ENCODE assay signal across 1 cellular context in the genomic region with DNA sequence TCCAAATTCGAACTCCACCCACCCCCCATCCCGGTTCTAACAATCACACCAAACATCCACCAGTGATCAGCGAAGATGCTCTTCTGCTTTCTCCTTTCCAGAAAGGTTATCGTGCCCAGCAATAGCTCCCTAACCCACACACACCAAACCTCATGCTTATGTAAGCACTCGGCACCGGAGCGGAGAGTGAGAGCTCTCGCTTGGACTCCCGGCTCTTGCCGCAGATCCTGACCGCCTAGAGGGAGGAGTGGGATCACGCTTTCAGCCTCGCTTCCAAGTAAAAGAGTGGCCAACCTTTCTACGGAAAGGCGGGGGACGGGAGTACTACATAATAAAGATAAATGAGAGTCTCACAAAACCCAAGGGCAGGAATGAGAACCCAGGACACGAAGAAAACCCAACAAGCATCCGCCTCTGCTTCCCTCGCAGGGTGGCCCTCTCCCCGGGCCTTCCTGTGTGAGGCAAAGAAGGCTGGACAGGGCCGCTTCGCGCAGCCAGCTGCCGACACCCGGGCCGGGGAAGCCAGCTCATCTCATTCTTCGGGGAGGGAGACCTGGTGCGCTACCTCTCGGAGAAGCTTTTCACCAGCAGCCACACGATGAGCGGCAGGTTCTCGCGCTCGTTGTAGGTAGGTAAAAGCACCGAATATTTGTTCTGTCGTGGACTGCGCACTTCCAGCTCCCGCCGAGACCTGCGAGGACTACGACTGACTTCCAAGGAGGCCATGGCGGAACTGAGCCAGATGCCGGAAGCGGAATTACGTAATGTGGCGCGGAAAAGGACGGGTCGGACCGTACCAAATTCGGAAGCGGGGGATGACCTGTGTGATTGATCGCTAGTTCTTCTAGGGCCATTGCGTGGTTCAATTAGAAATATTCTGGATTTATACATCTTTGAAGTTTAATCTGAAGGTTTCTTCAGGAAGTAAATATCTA.
TF ChIP-seq lines count a peak whose summit lies in the region.

A gene (minus strand): TSS at position 735 of the 935 bp plus-strand sequence. CDS start 9 bp downstream, at position 726.

TF ChIP-seq in K562, 482 proteins besides CTCF, POLR2A, EP300 and RAD21 (continued from another document and continues in another):
- TF ChIP-seq, protein P1, sequence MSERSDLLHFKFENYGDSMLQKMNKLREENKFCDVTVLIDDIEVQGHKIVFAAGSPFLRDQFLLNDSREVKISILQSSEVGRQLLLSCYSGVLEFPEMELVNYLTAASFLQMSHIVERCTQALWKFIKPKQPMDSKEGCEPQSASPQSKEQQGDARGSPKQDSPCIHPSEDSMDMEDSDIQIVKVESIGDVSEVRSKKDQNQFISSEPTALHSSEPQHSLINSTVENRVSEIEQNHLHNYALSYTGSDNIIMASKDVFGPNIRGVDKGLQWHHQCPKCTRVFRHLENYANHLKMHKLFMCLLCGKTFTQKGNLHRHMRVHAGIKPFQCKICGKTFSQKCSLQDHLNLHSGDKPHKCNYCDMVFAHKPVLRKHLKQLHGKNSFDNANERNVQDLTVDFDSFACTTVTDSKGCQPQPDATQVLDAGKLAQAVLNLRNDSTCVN (CRISPR knock-in tag; IDR thresholded peaks at IDR 0.05): no peak
- TF ChIP-seq, protein P2, sequence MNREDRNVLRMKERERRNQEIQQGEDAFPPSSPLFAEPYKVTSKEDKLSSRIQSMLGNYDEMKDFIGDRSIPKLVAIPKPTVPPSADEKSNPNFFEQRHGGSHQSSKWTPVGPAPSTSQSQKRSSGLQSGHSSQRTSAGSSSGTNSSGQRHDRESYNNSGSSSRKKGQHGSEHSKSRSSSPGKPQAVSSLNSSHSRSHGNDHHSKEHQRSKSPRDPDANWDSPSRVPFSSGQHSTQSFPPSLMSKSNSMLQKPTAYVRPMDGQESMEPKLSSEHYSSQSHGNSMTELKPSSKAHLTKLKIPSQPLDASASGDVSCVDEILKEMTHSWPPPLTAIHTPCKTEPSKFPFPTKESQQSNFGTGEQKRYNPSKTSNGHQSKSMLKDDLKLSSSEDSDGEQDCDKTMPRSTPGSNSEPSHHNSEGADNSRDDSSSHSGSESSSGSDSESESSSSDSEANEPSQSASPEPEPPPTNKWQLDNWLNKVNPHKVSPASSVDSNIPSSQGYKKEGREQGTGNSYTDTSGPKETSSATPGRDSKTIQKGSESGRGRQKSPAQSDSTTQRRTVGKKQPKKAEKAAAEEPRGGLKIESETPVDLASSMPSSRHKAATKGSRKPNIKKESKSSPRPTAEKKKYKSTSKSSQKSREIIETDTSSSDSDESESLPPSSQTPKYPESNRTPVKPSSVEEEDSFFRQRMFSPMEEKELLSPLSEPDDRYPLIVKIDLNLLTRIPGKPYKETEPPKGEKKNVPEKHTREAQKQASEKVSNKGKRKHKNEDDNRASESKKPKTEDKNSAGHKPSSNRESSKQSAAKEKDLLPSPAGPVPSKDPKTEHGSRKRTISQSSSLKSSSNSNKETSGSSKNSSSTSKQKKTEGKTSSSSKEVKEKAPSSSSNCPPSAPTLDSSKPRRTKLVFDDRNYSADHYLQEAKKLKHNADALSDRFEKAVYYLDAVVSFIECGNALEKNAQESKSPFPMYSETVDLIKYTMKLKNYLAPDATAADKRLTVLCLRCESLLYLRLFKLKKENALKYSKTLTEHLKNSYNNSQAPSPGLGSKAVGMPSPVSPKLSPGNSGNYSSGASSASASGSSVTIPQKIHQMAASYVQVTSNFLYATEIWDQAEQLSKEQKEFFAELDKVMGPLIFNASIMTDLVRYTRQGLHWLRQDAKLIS (CRISPR knock-in tag; IDR thresholded peaks at IDR 0.05): peak; percentile 86
- no peak for TF ChIP-seq NCOA4 (IDR thresholded peaks at IDR 0.05; ENCODE audit: partially characterized antibody)
- TF ChIP-seq ZBTB1 (CRISPR knock-in tag; IDR thresholded peaks at IDR 0.05; ENCODE audit: borderline replicate concordance, low read depth): no peak
- TF ChIP-seq KHSRP (IDR thresholded peaks at IDR 0.05): 0 out of 2 replicates have a peak, but pooled peaks have one; percentile 42
- peak; percentile 100 for TF ChIP-seq TAF1 (IDR thresholded peaks at IDR 0.05; ENCODE audit: control insufficient read depth, extremely low read depth, insufficient read depth, low read length, severe bottlenecking)
- TF ChIP-seq, protein P3, sequence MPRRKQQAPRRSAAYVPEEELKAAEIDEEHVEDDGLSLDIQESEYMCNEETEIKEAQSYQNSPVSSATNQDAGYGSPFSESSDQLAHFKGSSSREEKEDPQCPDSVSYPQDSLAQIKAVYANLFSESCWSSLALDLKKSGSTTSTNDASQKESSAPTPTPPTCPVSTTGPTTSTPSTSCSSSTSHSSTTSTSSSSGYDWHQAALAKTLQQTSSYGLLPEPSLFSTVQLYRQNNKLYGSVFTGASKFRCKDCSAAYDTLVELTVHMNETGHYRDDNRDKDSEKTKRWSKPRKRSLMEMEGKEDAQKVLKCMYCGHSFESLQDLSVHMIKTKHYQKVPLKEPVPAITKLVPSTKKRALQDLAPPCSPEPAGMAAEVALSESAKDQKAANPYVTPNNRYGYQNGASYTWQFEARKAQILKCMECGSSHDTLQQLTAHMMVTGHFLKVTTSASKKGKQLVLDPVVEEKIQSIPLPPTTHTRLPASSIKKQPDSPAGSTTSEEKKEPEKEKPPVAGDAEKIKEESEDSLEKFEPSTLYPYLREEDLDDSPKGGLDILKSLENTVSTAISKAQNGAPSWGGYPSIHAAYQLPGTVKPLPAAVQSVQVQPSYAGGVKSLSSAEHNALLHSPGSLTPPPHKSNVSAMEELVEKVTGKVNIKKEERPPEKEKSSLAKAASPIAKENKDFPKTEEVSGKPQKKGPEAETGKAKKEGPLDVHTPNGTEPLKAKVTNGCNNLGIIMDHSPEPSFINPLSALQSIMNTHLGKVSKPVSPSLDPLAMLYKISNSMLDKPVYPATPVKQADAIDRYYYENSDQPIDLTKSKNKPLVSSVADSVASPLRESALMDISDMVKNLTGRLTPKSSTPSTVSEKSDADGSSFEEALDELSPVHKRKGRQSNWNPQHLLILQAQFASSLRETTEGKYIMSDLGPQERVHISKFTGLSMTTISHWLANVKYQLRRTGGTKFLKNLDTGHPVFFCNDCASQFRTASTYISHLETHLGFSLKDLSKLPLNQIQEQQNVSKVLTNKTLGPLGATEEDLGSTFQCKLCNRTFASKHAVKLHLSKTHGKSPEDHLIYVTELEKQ (CRISPR knock-in tag; IDR thresholded peaks at IDR 0.05): no peak
- no peak for TF ChIP-seq KLF6 (CRISPR knock-in tag; IDR thresholded peaks at IDR 0.05; ENCODE audit: borderline replicate concordance)
- TF ChIP-seq E2F3 (CRISPR knock-in tag; IDR thresholded peaks at IDR 0.05): no peak
- TF ChIP-seq MTA2 (IDR thresholded peaks at IDR 0.05; ENCODE audit: low read depth): no peak
- peak; percentile 100 for TF ChIP-seq ATF7 (IDR thresholded peaks at IDR 0.05)
- TF ChIP-seq ZNF41 (CRISPR knock-in tag; conservative IDR thresholded peaks at IDR 0.05): no peak
- peak; percentile 84 for TF ChIP-seq ASH1L (IDR thresholded peaks at IDR 0.05; ENCODE audit: borderline replicate concordance, low read depth, partially characterized antibody)
- TF ChIP-seq, protein P4, sequence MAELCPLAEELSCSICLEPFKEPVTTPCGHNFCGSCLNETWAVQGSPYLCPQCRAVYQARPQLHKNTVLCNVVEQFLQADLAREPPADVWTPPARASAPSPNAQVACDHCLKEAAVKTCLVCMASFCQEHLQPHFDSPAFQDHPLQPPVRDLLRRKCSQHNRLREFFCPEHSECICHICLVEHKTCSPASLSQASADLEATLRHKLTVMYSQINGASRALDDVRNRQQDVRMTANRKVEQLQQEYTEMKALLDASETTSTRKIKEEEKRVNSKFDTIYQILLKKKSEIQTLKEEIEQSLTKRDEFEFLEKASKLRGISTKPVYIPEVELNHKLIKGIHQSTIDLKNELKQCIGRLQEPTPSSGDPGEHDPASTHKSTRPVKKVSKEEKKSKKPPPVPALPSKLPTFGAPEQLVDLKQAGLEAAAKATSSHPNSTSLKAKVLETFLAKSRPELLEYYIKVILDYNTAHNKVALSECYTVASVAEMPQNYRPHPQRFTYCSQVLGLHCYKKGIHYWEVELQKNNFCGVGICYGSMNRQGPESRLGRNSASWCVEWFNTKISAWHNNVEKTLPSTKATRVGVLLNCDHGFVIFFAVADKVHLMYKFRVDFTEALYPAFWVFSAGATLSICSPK (IDR thresholded peaks at IDR 0.05; ENCODE audit: borderline replicate concordance): no peak
- TF ChIP-seq THRAP3 (IDR thresholded peaks at IDR 0.05; ENCODE audit: borderline replicate concordance): no peak
- no peak for TF ChIP-seq TARDBP (IDR thresholded peaks at IDR 0.05)
- no peak for TF ChIP-seq CBFA2T2 (conservative IDR thresholded peaks at IDR 0.05)
- TF ChIP-seq FOXM1 (IDR thresholded peaks at IDR 0.05; ENCODE audit: low read depth): no peak
- TF ChIP-seq FOXM1 (CRISPR knock-in tag; IDR thresholded peaks at IDR 0.05; ENCODE audit: low read depth): no peak
- TF ChIP-seq, protein P5, sequence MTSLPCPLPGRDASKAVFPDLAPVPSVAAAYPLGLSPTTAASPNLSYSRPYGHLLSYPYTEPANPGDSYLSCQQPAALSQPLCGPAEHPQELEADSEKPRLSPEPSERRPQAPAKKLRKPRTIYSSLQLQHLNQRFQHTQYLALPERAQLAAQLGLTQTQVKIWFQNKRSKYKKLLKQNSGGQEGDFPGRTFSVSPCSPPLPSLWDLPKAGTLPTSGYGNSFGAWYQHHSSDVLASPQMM (CRISPR knock-in tag; IDR thresholded peaks at IDR 0.05): no peak
- no peak for TF ChIP-seq ZNF830 (CRISPR knock-in tag; IDR thresholded peaks at IDR 0.05)
- no peak; a peak in 1 of 4 replicates for TF ChIP-seq FOXA3 (CRISPR knock-in tag; conservative IDR thresholded peaks at IDR 0.05 in 1 of 2, IDR thresholded peaks at IDR 0.05 in 1 of 2)
- no peak for TF ChIP-seq MXI1 (IDR thresholded peaks at IDR 0.05; ENCODE audit: low read depth, low read length)
- peak; percentile 45; the same call in 1 of the 2 replicates for TF ChIP-seq ELF4 (CRISPR knock-in tag; IDR thresholded peaks at IDR 0.05)
- peak; percentile 67 for TF ChIP-seq SP1 (CRISPR knock-in tag; IDR thresholded peaks at IDR 0.05)
- TF ChIP-seq DDX20 (tag; IDR thresholded peaks at IDR 0.05; ENCODE audit: low read depth): no peak
- no peak for TF ChIP-seq PURB (CRISPR knock-in tag; IDR thresholded peaks at IDR 0.05; ENCODE audit: low read depth)
- TF ChIP-seq CCNT2 (IDR thresholded peaks at IDR 0.05; ENCODE audit: borderline replicate concordance, extremely low read depth, insufficient read length, low read depth, low read length): no peak
- no peak; the same call in 1 of the 2 replicates for TF ChIP-seq SOX6 (IDR thresholded peaks at IDR 0.05)
- TF ChIP-seq NR2C1 (IDR thresholded peaks at IDR 0.05): no peak
- no peak for TF ChIP-seq NR2C1 (tag; IDR thresholded peaks at IDR 0.05)
- no peak for TF ChIP-seq ZNF311 (CRISPR knock-in tag; IDR thresholded peaks at IDR 0.05)
- peak in 1 of 2 experiments; percentile 83; a peak in 2 of 4 replicates for TF ChIP-seq TEAD1 (CRISPR knock-in tag; IDR thresholded peaks at IDR 0.05)
- no peak for TF ChIP-seq ZFP30 (CRISPR knock-in tag; IDR thresholded peaks at IDR 0.05; ENCODE audit: borderline replicate concordance)
- TF ChIP-seq, protein P6, sequence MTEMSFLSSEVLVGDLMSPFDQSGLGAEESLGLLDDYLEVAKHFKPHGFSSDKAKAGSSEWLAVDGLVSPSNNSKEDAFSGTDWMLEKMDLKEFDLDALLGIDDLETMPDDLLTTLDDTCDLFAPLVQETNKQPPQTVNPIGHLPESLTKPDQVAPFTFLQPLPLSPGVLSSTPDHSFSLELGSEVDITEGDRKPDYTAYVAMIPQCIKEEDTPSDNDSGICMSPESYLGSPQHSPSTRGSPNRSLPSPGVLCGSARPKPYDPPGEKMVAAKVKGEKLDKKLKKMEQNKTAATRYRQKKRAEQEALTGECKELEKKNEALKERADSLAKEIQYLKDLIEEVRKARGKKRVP (CRISPR knock-in tag; IDR thresholded peaks at IDR 0.05): no peak
- TF ChIP-seq ARID2 (IDR thresholded peaks at IDR 0.05): no peak
- TF ChIP-seq, protein P7, sequence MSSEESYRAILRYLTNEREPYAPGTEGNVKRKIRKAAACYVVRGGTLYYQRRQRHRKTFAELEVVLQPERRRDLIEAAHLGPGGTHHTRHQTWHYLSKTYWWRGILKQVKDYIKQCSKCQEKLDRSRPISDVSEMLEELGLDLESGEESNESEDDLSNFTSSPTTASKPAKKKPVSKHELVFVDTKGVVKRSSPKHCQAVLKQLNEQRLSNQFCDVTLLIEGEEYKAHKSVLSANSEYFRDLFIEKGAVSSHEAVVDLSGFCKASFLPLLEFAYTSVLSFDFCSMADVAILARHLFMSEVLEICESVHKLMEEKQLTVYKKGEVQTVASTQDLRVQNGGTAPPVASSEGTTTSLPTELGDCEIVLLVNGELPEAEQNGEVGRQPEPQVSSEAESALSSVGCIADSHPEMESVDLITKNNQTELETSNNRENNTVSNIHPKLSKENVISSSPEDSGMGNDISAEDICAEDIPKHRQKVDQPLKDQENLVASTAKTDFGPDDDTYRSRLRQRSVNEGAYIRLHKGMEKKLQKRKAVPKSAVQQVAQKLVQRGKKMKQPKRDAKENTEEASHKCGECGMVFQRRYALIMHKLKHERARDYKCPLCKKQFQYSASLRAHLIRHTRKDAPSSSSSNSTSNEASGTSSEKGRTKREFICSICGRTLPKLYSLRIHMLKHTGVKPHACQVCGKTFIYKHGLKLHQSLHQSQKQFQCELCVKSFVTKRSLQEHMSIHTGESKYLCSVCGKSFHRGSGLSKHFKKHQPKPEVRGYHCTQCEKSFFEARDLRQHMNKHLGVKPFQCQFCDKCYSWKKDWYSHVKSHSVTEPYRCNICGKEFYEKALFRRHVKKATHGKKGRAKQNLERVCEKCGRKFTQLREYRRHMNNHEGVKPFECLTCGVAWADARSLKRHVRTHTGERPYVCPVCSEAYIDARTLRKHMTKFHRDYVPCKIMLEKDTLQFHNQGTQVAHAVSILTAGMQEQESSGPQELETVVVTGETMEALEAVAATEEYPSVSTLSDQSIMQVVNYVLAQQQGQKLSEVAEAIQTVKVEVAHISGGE (CRISPR knock-in tag; IDR thresholded peaks at IDR 0.05): peak in 1 of 3 experiments; percentile 76; a peak in 2 of 6 replicates
- TF ChIP-seq SPI1 (IDR thresholded peaks at IDR 0.05; ENCODE audit: borderline replicate concordance, low read depth, low read length): peak; percentile 18; the same call in 1 of the 2 replicates
- TF ChIP-seq CREB1 (IDR thresholded peaks at IDR 0.05): peak; percentile 69
- peak; percentile 61; the same call in 1 of the 2 replicates for TF ChIP-seq CREB1 (CRISPR knock-in tag; IDR thresholded peaks at IDR 0.05)
- TF ChIP-seq CC2D1A (IDR thresholded peaks at IDR 0.05): no peak
- TF ChIP-seq ZFX (CRISPR knock-in tag; IDR thresholded peaks at IDR 0.05): peak; percentile 54
- TF ChIP-seq ZNF444 (CRISPR knock-in tag; IDR thresholded peaks at IDR 0.05): no peak
- TF ChIP-seq, protein P8, sequence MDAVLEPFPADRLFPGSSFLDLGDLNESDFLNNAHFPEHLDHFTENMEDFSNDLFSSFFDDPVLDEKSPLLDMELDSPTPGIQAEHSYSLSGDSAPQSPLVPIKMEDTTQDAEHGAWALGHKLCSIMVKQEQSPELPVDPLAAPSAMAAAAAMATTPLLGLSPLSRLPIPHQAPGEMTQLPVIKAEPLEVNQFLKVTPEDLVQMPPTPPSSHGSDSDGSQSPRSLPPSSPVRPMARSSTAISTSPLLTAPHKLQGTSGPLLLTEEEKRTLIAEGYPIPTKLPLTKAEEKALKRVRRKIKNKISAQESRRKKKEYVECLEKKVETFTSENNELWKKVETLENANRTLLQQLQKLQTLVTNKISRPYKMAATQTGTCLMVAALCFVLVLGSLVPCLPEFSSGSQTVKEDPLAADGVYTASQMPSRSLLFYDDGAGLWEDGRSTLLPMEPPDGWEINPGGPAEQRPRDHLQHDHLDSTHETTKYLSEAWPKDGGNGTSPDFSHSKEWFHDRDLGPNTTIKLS (IDR thresholded peaks at IDR 0.05; ENCODE audit: borderline replicate concordance, low read depth): 0 out of 2 replicates have a peak, but pooled peaks have one; percentile 26
- TF ChIP-seq CEBPG (CRISPR knock-in tag; IDR thresholded peaks at IDR 0.05): peak; percentile 68; the same call in 1 of the 2 replicates
- TF ChIP-seq CEBPG (tag; conservative IDR thresholded peaks at IDR 0.05 in 1 of 2, IDR thresholded peaks at IDR 0.05 in 1 of 2): peak; percentile 83 to 92
- no peak for TF ChIP-seq ZBTB17 (CRISPR knock-in tag; IDR thresholded peaks at IDR 0.05)
